Comparison of ENCODE assay signal across 11 cellular contexts in genomic region chr2:219422944-219423534, GRCh38. TPM values are rescaled to one million over a fixed set of nuclear protein-coding genes. Genes with fewer than 3 reads are reported as not detected.
"Had no signal": no experiment of that assay in that cellular context is flagged by ENCODE, and none has a peak within 500 bp of the region (broad histone marks: within the 10 kb centered on the region; RNA-seq: fewer than 3 reads in every experiment).

No MANE protein-coding gene starts in this region.

- H3K36me3 ChIP-seq: right lobe of liver had no signal

- DNase-seq: activated CD4-positive, alpha-beta T cell treated with anti-CD3 and anti-CD28 coated beads, Interleukin-2, amount 50 U/mL, for 48 hours; activated gamma-delta T cell treated with Interleukin-2 at 50 U/mL for 16 hours; activated T-cell treated with anti-CD3 and anti-CD28 coated beads, Interleukin-2, amount 50 U/mL, for 48 hours; aorta; hippocampal formation; kidney glomerular epithelial cell; right lobe of liver; stimulated activated CD4-positive, alpha-beta T cell treated with anti-CD3 and anti-CD28 coated beads, Interleukin-2, amount 100 ng/mL, for 48 hours; stimulated activated naive CD4-positive, alpha-beta T cell treated with Interleukin-2 at 50 U/mL for 16 hours had no signal

- H3K27ac ChIP-seq: right lobe of liver had no signal

- H3K4me3 ChIP-seq: right lobe of liver had no signal

- H3K4me1 ChIP-seq: right lobe of liver had no signal

- FAIRE-seq: bronchial epithelial cell had no signal

- H3K9me3 ChIP-seq: right lobe of liver had no signal

RNA-seq across cellular contexts. Expression of gene DES, which starts 4.9 kb away (rescaled TPM):
- total RNA-seq: bronchial epithelial cell, osteocyte had no signal
